ENCODE assay signal across 10 cellular contexts in genomic region chr20:15200139-15200538, GRCh38.
DNase-seq lines count a peak whose midpoint lies in the region; ATAC-seq, FAIRE-seq and TF ChIP-seq lines count a peak whose summit lies in the region.
"Had no signal": no experiment of that assay in that cellular context is flagged by ENCODE, and none has a peak within 500 bp of the region (broad histone marks: within the 10 kb centered on the region; RNA-seq: fewer than 3 reads in every experiment).

No MANE protein-coding gene starts in this region.

- H3K27me3 Mint-ChIP-seq in activated T-helper 17 cell treated with anti-CD3 and anti-CD28 coated beads, Interleukin-2, amount 50 U/mL, for 72 hours: no peaks in the 10 kb centered on the region

- DNase-seq in GM12865 (ENCODE audit: low read depth): peak; percentile 79
- peak; percentile 43 for DNase-seq in HS-5 (ENCODE audit: low read depth)
- DNase-seq in activated CD4-positive, CD25-positive, alpha-beta regulatory T cell treated with anti-CD3 and anti-CD28 coated beads, Interleukin-2, amount 50 U/mL, for 72 hours: no peak
- no peak for DNase-seq in GM12891 (ENCODE audit: insufficient read length, low spot score)
- no peak for DNase-seq in OCI-M2 (lab: John Stamatoyannopoulos, UW; ENCODE audit: unreplicated experiment)
- DNase-seq: body of pancreas, left colon had no signal

- FAIRE-seq in GM12891 (lab: Jason Lieb, UNC): no peak

- peak; percentile 83 for ATAC-seq in GM19452 (IDR thresholded peaks at IDR 0.05; ENCODE audit: unreplicated experiment)
- peak; percentile 84 for ATAC-seq in HG02938 (IDR thresholded peaks at IDR 0.05; ENCODE audit: unreplicated experiment)
- ATAC-seq in activated T-helper 17 cell treated with anti-CD3 and anti-CD28 coated beads, Interleukin-2, amount 50 U/mL, for 72 hours (replicated peaks): no peak
- ATAC-seq: body of pancreas, left colon had no signal

- no peak for TF ChIP-seq POLR2A in GM12891 (IDR thresholded peaks at IDR 0.05; ENCODE audit: low read depth, low read length)

- H3K9me3 Mint-ChIP-seq in activated T-helper 17 cell treated with anti-CD3 and anti-CD28 coated beads, Interleukin-2, amount 50 U/mL, for 72 hours: peaks cover 4% of the 10 kb centered on the region

- H3K4me3 ChIP-seq in GM12865 (ENCODE audit: low read depth, low read length): no peak overlapping the region
- H3K4me3 ChIP-seq: body of pancreas had no signal

- H3K36me3 Mint-ChIP-seq in activated T-helper 17 cell treated with anti-CD3 and anti-CD28 coated beads, Interleukin-2, amount 50 U/mL, for 72 hours (ENCODE audit: low read depth): no peaks in the 10 kb centered on the region

- H3K4me3 Mint-ChIP-seq in activated T-helper 17 cell treated with anti-CD3 and anti-CD28 coated beads, Interleukin-2, amount 50 U/mL, for 72 hours: no peak overlapping the region

- TF ChIP-seq CTCF in GM12865 (IDR thresholded peaks at IDR 0.05; ENCODE audit: insufficient read depth, low read depth, low read length, missing control alignments): no peak

- no peak overlapping the region for H3K27ac Mint-ChIP-seq in activated T-helper 17 cell treated with anti-CD3 and anti-CD28 coated beads, Interleukin-2, amount 50 U/mL, for 72 hours

- no peaks in the 10 kb centered on the region for H3K4me1 Mint-ChIP-seq in activated T-helper 17 cell treated with anti-CD3 and anti-CD28 coated beads, Interleukin-2, amount 50 U/mL, for 72 hours

TF ChIP-seq in GM12891, 5 proteins besides CTCF, POLR2A, EP300 and RAD21:
- TF ChIP-seq POU2F2 (IDR thresholded peaks at IDR 0.05; ENCODE audit: low read depth, low read length): no peak
- TF ChIP-seq SPI1 (IDR thresholded peaks at IDR 0.05; ENCODE audit: low read depth, low read length): no peak
- no peak for TF ChIP-seq POLR2AphosphoS5 (IDR thresholded peaks at IDR 0.05; ENCODE audit: low read depth, low read length)
- TF ChIP-seq PAX5 (IDR thresholded peaks at IDR 0.05; ENCODE audit: insufficient read depth, low read length, severe bottlenecking): no peak
- TF ChIP-seq TAF1 (IDR thresholded peaks at IDR 0.05; ENCODE audit: low read depth, low read length): no peak

Comparison
In these comparisons a context has a peak if more than half of its experiments do, and no peak if none do; other contexts are left out.
1. DNase-seq: peak in GM12865 (single experiment) and HS-5 (single experiment); none in activated CD4-positive, CD25-positive, alpha-beta regulatory T cell treated with anti-CD3 and anti-CD28 coated beads, Interleukin-2, amount 50 U/mL, for 72 hours (single experiment), GM12891 (single experiment) and OCI-M2 (single experiment).